Comparison of ENCODE assay signal across 1 cellular context in genomic region chr1:37472281-37472680, GRCh38.
TF ChIP-seq lines count a peak whose summit lies in the region.

No MANE protein-coding gene starts in this region.

TF ChIP-seq in K562, 482 proteins besides CTCF, POLR2A, EP300 and RAD21:
- TF ChIP-seq TFAP4 (CRISPR knock-in tag; IDR thresholded peaks at IDR 0.05; ENCODE audit: borderline replicate concordance) (0 out of 2 replicates have a peak, but pooled peaks have one; percentile 18), TEAD1 (CRISPR knock-in tag; IDR thresholded peaks at IDR 0.05) (0 out of 4 replicates have a peak, but pooled peaks of 1 of the 2 experiments have one; percentile 28), ZNF431 (CRISPR knock-in tag; IDR thresholded peaks at IDR 0.05) (no peak), PTTG1 (tag; IDR thresholded peaks at IDR 0.05; ENCODE audit: low read depth) (no peak)
